Comparison of ENCODE assay signal across 10 cellular contexts in genomic region chr9:131636593-131636992, GRCh38.
DNase-seq lines count a peak whose midpoint lies in the region; ATAC-seq and TF ChIP-seq lines count a peak whose summit lies in the region.
"Had no signal": no experiment of that assay in that cellular context is flagged by ENCODE, and none has a peak within 500 bp of the region (broad histone marks: within the 10 kb centered on the region; RNA-seq: fewer than 3 reads in every experiment).

No MANE protein-coding gene starts in this region.

- TF ChIP-seq CTCF in BE2C (IDR thresholded peaks at IDR 0.05; ENCODE audit: low read depth, low read length) (no peak), PC-9 (conservative IDR thresholded peaks at IDR 0.05) (no peak), chondrocyte (IDR thresholded peaks at IDR 0.05) (no peak)

- H3K27me3 Mint-ChIP-seq in chondrocyte (ENCODE audit: low read depth): no peaks in the 10 kb centered on the region
- H3K27me3 Mint-ChIP-seq in natural killer cell treated with Interleukin-12 subunit alpha and Interleukin-12 subunit beta and Interleukin-15 and Interleukin-18, amount 100 ng/mL, for 72 hours: no peaks in the 10 kb centered on the region

- CTCF ChIA-PET in PC-9 (lab: Charles Lee): no interaction called here

- H3K27me3 ChIP-seq in BE2C (no peaks in the 10 kb centered on the region), PC-9 (ENCODE audit: insufficient read depth, low read depth) (no peaks in the 10 kb centered on the region)

- H3F3A ChIP-seq in PC-9 (ENCODE audit: insufficient read depth, low read depth): peaks cover 16% of the 10 kb centered on the region; the same call in 1 of the 2 replicates

- ATAC-seq in natural killer cell treated with Interleukin-12 subunit alpha and Interleukin-12 subunit beta and Interleukin-15 and Interleukin-18, amount 100 ng/mL, for 72 hours: no peak

- H3K9me3 Mint-ChIP-seq in chondrocyte (ENCODE audit: low read depth): no peaks in the 10 kb centered on the region
- no peaks in the 10 kb centered on the region for H3K9me3 Mint-ChIP-seq in natural killer cell treated with Interleukin-12 subunit alpha and Interleukin-12 subunit beta and Interleukin-15 and Interleukin-18, amount 100 ng/mL, for 72 hours

- H3K4me1 ChIP-seq in BE2C (peaks cover 5% of the 10 kb centered on the region), PC-9 (replicated peaks; ENCODE audit: insufficient read depth) (peaks cover 24% of the 10 kb centered on the region)

- H3K9me3 ChIP-seq in BE2C: no peaks in the 10 kb centered on the region
- no peaks in the 10 kb centered on the region for H3K9me3 ChIP-seq in PC-9 (ENCODE audit: insufficient read depth, low read depth)

- no peak overlapping the region for H3K4me2 ChIP-seq in PC-9

- no peak overlapping the region for H2AFZ ChIP-seq in PC-9

- no peaks in the 10 kb centered on the region for H3K9me2 ChIP-seq in PC-9 (ENCODE audit: insufficient read depth)

- peak overlapping the region; percentile 22 for H3K27ac Mint-ChIP-seq in chondrocyte (ENCODE audit: unreplicated experiment)
- peak overlapping the region; percentile 74 to 83 for H3K27ac Mint-ChIP-seq in natural killer cell treated with Interleukin-12 subunit alpha and Interleukin-12 subunit beta and Interleukin-15 and Interleukin-18, amount 100 ng/mL, for 72 hours

- H4K20me1 ChIP-seq in PC-9 (ENCODE audit: insufficient read depth): no peaks in the 10 kb centered on the region

- no peak overlapping the region for H3K4me3 Mint-ChIP-seq in chondrocyte (ENCODE audit: unreplicated experiment)
- no peak overlapping the region for H3K4me3 Mint-ChIP-seq in natural killer cell treated with Interleukin-12 subunit alpha and Interleukin-12 subunit beta and Interleukin-15 and Interleukin-18, amount 100 ng/mL, for 72 hours

- BruUV-seq in PC-9 (replicated peaks; lab: Mats Ljungman, UMichigan): no TSS peak

- peaks cover 17% of the 10 kb centered on the region for H3K36me3 Mint-ChIP-seq in chondrocyte (ENCODE audit: low read depth)
- H3K36me3 Mint-ChIP-seq in natural killer cell treated with Interleukin-12 subunit alpha and Interleukin-12 subunit beta and Interleukin-15 and Interleukin-18, amount 100 ng/mL, for 72 hours: peaks cover 23% of the 10 kb centered on the region

- intact Hi-C loops in PC-9 (cut with micrococcal nuclease; ENCODE audit: unreplicated experiment): loop anchor here (5.0 kb wide), 1 partner anchor 44 kb away; no protein-coding TSS in a partner anchor

- no peaks in the 10 kb centered on the region for H3K79me2 ChIP-seq in PC-9 (ENCODE audit: low read depth)

- POLR2A ChIA-PET in PC-9 (lab: Charles Lee; ENCODE audit: unreplicated experiment): interaction anchor here (0.6 to 0.7 kb wide), 4 partner anchors 107 to 1828 kb away, joined by 3 to 11 read pairs (median 4); no protein-coding TSS in a partner anchor

- peaks cover 28% of the 10 kb centered on the region for H3K4me1 Mint-ChIP-seq in chondrocyte (ENCODE audit: low read depth)
- peaks cover 31 to 41% of the 10 kb centered on the region in 2 donors for H3K4me1 Mint-ChIP-seq in natural killer cell treated with Interleukin-12 subunit alpha and Interleukin-12 subunit beta and Interleukin-15 and Interleukin-18, amount 100 ng/mL, for 72 hours (ENCODE audit: low read depth in 2 of 2)

- DNase-seq in BE2C (peak; percentile 39), PC-9 (no peak), chondrocyte (ENCODE audit: low spot score) (no peak), NOMO-1 treated with dmso at 0.1 percent for 144 hours (lab: John Stamatoyannopoulos, UW; ENCODE audit: unreplicated experiment) (no peak), SHP77 (lab: John Stamatoyannopoulos, UW) (no peak), Kasumi-1 (lab: John Stamatoyannopoulos, UW) (no peak)
- no peak for DNase-seq in natural killer cell treated with Interleukin-12 subunit alpha and Interleukin-12 subunit beta and Interleukin-15 and Interleukin-18, amount 100 ng/mL, for 72 hours (ENCODE audit: low spot score)
- DNase-seq in stimulated activated naive CD4-positive, alpha-beta T cell (lab: John Stamatoyannopoulos, UW): no peak
- DNase-seq: occipital lobe, T-helper 9 cell had no signal

- 0 out of 2 replicates have a peak overlapping the region, but pooled peaks have one; percentile 2 for H3K27ac ChIP-seq in PC-9

- H3K4me3 ChIP-seq in BE2C (ENCODE audit: low read depth, low read length) (no peak overlapping the region), PC-9 (no peak overlapping the region)

- H3K36me3 ChIP-seq in BE2C (no peaks in the 10 kb centered on the region; the same call in 1 of the 2 replicates), PC-9 (ENCODE audit: low read depth) (no peaks in the 10 kb centered on the region)
